7 cellular contexts compared by ENCODE assay signal in the genomic region with DNA sequence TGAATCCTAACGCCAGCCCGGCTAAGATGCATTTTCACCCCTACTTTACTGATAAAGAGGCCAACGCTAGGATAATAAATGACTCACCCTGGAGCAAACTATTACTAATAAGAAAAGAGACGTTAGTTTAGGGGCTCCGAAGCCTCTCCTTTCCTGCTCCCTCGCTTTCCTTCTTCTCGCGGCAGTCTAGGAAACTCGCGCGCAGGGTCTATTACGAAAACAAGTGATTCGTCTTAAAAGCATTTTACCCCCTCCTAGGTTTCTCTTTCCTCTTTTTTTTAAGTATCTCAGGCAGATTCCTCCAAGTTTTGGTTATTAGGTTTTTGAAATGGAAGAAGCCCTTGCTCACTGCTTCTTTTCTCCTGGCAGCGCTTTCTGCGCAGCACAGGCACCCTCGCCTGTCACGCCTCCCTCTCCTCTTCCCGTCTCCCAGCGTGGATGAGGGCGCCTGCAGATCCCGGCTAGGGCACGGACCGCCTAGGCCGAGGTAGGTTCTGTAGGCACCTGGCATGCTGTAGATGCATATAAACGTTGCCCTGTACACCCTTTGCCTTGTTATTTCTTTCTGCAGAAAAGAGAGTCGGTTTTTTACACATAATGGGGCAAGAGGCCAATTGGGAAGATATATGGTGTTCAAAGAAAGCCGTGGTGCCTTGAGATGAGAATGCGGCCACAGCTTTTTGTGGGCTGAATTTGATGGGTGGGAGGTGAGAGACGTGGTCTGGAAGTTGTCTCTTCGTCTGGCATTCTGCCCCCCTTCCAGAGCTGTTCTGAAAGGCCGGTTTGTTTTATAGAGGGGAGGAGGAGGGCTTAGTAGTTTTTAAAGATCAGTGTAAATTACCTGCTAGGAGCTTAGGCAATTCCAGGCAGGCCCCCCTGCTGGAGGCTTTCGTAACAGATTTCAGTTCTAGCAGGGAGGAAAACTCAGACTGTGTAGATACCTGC. TPM values are rescaled to one million over a fixed set of nuclear protein-coding genes. Genes with fewer than 3 reads are reported as not detected.
DNase-seq lines count a peak whose midpoint lies in the region; ATAC-seq and TF ChIP-seq lines count a peak whose summit lies in the region.

No MANE protein-coding gene starts in this region.

- H3K9me3 Mint-ChIP-seq in brain = no peaks in the 10 kb centered on the region

- peaks cover 24% of the 10 kb centered on the region for H3K27me3 ChIP-seq in DND-41 (ENCODE audit: insufficient read depth, low read length, poor library complexity)
- peaks cover 3% of the 10 kb centered on the region for H3K27me3 ChIP-seq in iPS-15b (ENCODE audit: control insufficient read depth, insufficient read depth, low read length)
- H3K27me3 ChIP-seq in gastrocnemius medialis = peaks cover 2 to 14% (median 3%) of the 10 kb centered on the region in 3 donors

- peaks cover 15% of the 10 kb centered on the region for H3K4me1 Mint-ChIP-seq in brain

- peak overlapping the region; percentile 51; the same call in 1 of the 2 replicates for H2AFZ ChIP-seq in DND-41 (ENCODE audit: low read depth, low read length)

- DNase-seq in DND-41 (peak; percentile 6), HFF-Myc (ENCODE audit: extremely low read depth, low read depth) (no peak), NCI-H748 (lab: John Stamatoyannopoulos, UW; ENCODE audit: unreplicated experiment) (peak; percentile 71), gastrocnemius medialis (no peak)
- no peak for DNase-seq in effector CD4-positive, alpha-beta T cell

- intact Hi-C loops in gastrocnemius medialis (cut with DNase I; ENCODE audit: low total_unique reads) = no loop called here

- no peak for ATAC-seq in DND-41 (ENCODE audit: insufficient read depth, low read depth)
- peak; percentile 18 to 27 for ATAC-seq in gastrocnemius medialis

- H3K9me3 ChIP-seq in DND-41 (ENCODE audit: insufficient read depth, low read length, severe bottlenecking) (no peaks in the 10 kb centered on the region), iPS-15b (ENCODE audit: control insufficient read depth, insufficient read depth, low read length) (no peaks in the 10 kb centered on the region), gastrocnemius medialis (no peaks in the 10 kb centered on the region)

- H3K36me3 Mint-ChIP-seq in brain = no peaks in the 10 kb centered on the region

- in situ Hi-C loops in gastrocnemius medialis (cut with MboI; ENCODE audit: low sequenced_read_pairs in 4 of 4) = loop anchor here in 3 of 4 donors (10.0 to 25.0 kb wide), 3 partner anchors 102 to 245 kb away; no protein-coding TSS in a partner anchor

- TF ChIP-seq POLR2A in gastrocnemius medialis (IDR thresholded peaks at IDR 0.05) = no peak

- no peaks in the 10 kb centered on the region for H3K36me3 ChIP-seq in DND-41 (ENCODE audit: insufficient read depth, low read length)
- H3K36me3 ChIP-seq in iPS-15b (ENCODE audit: control insufficient read depth, insufficient read depth, low read length) = no peaks in the 10 kb centered on the region
- H3K36me3 ChIP-seq in gastrocnemius medialis = no peaks in the 10 kb centered on the region

- H3K27ac ChIP-seq in DND-41 (ENCODE audit: low read length) = no peak overlapping the region
- peak overlapping the region in 2 of 4 donors; percentile 38 to 57 for H3K27ac ChIP-seq in gastrocnemius medialis

- peak overlapping the region; percentile 79 for H3K4me2 ChIP-seq in DND-41 (ENCODE audit: insufficient read depth, low read length)

- no peaks in the 10 kb centered on the region for H3K79me2 ChIP-seq in DND-41 (ENCODE audit: insufficient read depth, low read length)

- peak; percentile 9 for TF ChIP-seq CTCF in DND-41 (IDR thresholded peaks at IDR 0.05; ENCODE audit: borderline replicate concordance, extremely low read depth, low read length, poor library complexity, severe bottlenecking)
- TF ChIP-seq CTCF in HFF-Myc (IDR thresholded peaks at IDR 0.05; ENCODE audit: low read depth, low read length, missing control alignments) = peak; percentile 26
- TF ChIP-seq CTCF in brain (conservative IDR thresholded peaks at IDR 0.05) = peak in 1 of 2 experiments; percentile 25
- no peak for TF ChIP-seq CTCF in gastrocnemius medialis (IDR thresholded peaks at IDR 0.05 in 4 of 5, conservative IDR thresholded peaks at IDR 0.05 in 1 of 5)

- peaks cover 35% of the 10 kb centered on the region for H3K27me3 Mint-ChIP-seq in brain

- H3K4me3 ChIP-seq in DND-41 (ENCODE audit: low read depth in 1 of 2, low read length in 2 of 2) (peak overlapping the region in 1 of 2 experiments; percentile 55; a peak in 2 of 4 replicates), HFF-Myc (replicated peaks; ENCODE audit: low read depth, low read length) (peak overlapping the region; percentile 75), iPS-15b (ENCODE audit: low read depth, low read length) (peak overlapping the region; percentile 63), gastrocnemius medialis (peak overlapping the region; percentile 53 to 75 (median 63))

- H3K4me1 ChIP-seq in DND-41 (ENCODE audit: insufficient read depth, low read length) (peaks cover 26% of the 10 kb centered on the region), iPS-15b (ENCODE audit: control insufficient read depth, insufficient read depth, low read length) (peaks cover 8% of the 10 kb centered on the region), gastrocnemius medialis (no peaks in the 10 kb centered on the region)

- H3K9ac ChIP-seq in DND-41 (ENCODE audit: low read depth, low read length) = no peak overlapping the region
- no peak overlapping the region for H3K9ac ChIP-seq in iPS-15b (ENCODE audit: low read depth, low read length)

- peak overlapping the region; percentile 30 to 78 (median 47) for H3K27ac Mint-ChIP-seq in brain

- peak overlapping the region; percentile 86 to 93 (median 91) for H3K4me3 Mint-ChIP-seq in brain

- no peaks in the 10 kb centered on the region for H4K20me1 ChIP-seq in DND-41 (ENCODE audit: insufficient read depth, low read length)

RNA-seq across cellular contexts. Expression of a gene that starts 1.0 kb away (rescaled TPM):
- 7.1 TPM for polyA plus RNA-seq in brain (ENCODE audit: insufficient read depth, low read depth, low replicate concordance)
- total RNA-seq in gastrocnemius medialis = 1 to 10 TPM in 3 of 4 donors, under 1 TPM in 1; 0.98 to 6.6 (median 4.2) TPM

Comparison
In these comparisons a context has a peak if more than half of its experiments do, and no peak if none do; other contexts are left out.
1. DNase-seq: peak in DND-41 (single experiment) and NCI-H748 (single experiment); none in HFF-Myc (single experiment), gastrocnemius medialis (0 of 2) and effector CD4-positive, alpha-beta T cell (single experiment).
2. CTCF ChIP-seq: peak in DND-41 (single experiment) and HFF-Myc (single experiment); none in gastrocnemius medialis (0 of 5).